Comparison of ENCODE assay signal across 25 cellular contexts in genomic region chr17:76356803-76357456, GRCh38. TPM values are rescaled to one million over a fixed set of nuclear protein-coding genes. Genes with fewer than 3 reads are reported as not detected.
DNase-seq lines count a peak whose midpoint lies in the region; ATAC-seq, FAIRE-seq and TF ChIP-seq lines count a peak whose summit lies in the region.
"Had no signal": no experiment of that assay in that cellular context is flagged by ENCODE, and none has a peak within 500 bp of the region (broad histone marks: within the 10 kb centered on the region; RNA-seq: fewer than 3 reads in every experiment).

No MANE protein-coding gene starts in this region.

- no peaks in the 10 kb centered on the region for H4K20me1 ChIP-seq in HepG2 (ENCODE audit: insufficient read depth, low read length)
- no peaks in the 10 kb centered on the region for H4K20me1 ChIP-seq in OCI-LY7 (ENCODE audit: insufficient read depth, low read length)
- H4K20me1 ChIP-seq: BLaER1 had no signal

- no peaks in the 10 kb centered on the region for H3K9me3 ChIP-seq in HepG2 (ENCODE audit: low read length)
- no peaks in the 10 kb centered on the region for H3K9me3 ChIP-seq in right lobe of liver
- H3K9me3 ChIP-seq in OCI-LY7 (ENCODE audit: low read length), result no peaks in the 10 kb centered on the region
- no peaks in the 10 kb centered on the region for H3K9me3 ChIP-seq in mucosa of descending colon
- H3K9me3 ChIP-seq: BLaER1, Caco-2 had no signal

- in situ Hi-C loops in HepG2 (cut with HindIII; ENCODE audit: extremely low pct_ligation_motif_present, low pct_unique_long_range_greater_than_20kb), result no loop called here

- H3K27ac Mint-ChIP-seq in CD14-positive monocyte, result no peak overlapping the region
- H3K27ac Mint-ChIP-seq in activated CD8-positive, alpha-beta T cell treated with anti-CD3 and anti-CD28 coated beads, Interleukin-2, amount 10 ng/mL, durations not matched to agents 7 days and 5 days, result no peak overlapping the region
- H3K27ac Mint-ChIP-seq: activated naive CD8-positive, alpha-beta T cell treated with anti-CD3 and anti-CD28 coated beads for 36 hours; HFFc6; WTC11 had no signal

- TF ChIP-seq CTCF in HepG2 (CRISPR knock-in tag; IDR thresholded peaks at IDR 0.05), result no peak
- TF ChIP-seq CTCF in right lobe of liver (IDR thresholded peaks at IDR 0.05), result no peak
- TF ChIP-seq CTCF in OCI-LY7 (conservative IDR thresholded peaks at IDR 0.05; ENCODE audit: low read length), result no peak
- TF ChIP-seq CTCF in mucosa of descending colon (IDR thresholded peaks at IDR 0.05), result no peak
- TF ChIP-seq CTCF in CD14-positive monocyte (IDR thresholded peaks at IDR 0.05), result no peak

- H3K27ac ChIP-seq in HepG2 (ENCODE audit: extremely low read length, insufficient read depth, low read length), result peak overlapping the region; percentile 80
- no peak overlapping the region for H3K27ac ChIP-seq in right lobe of liver
- peak overlapping the region; percentile 38 for H3K27ac ChIP-seq in OCI-LY7 (ENCODE audit: low read depth, low read length, poor library complexity, severe bottlenecking)
- H3K27ac ChIP-seq: BLaER1, dorsolateral prefrontal cortex had no signal

- no peaks in the 10 kb centered on the region; a peak in 1 of 5 replicates for H3K27me3 ChIP-seq in HepG2 (ENCODE audit: control insufficient read depth in 1 of 2, insufficient read depth in 2 of 2, low read length in 2 of 2)
- H3K27me3 ChIP-seq in right lobe of liver, result no peaks in the 10 kb centered on the region
- H3K27me3 ChIP-seq: BLaER1, dorsolateral prefrontal cortex had no signal

- no peak for FAIRE-seq in HepG2 (lab: Jason Lieb, UNC)
- FAIRE-seq: astrocyte, GM19239 had no signal

- CTCF ChIA-PET in HepG2 (lab: Yijun Ruan, JAX; ENCODE audit: low intra/inter-chr PET ratio, low total read pairs), result no interaction called here
- CTCF ChIA-PET in OCI-LY7 (lab: Charles Lee; ENCODE audit: unreplicated experiment), result interaction anchor here (0.6 kb wide), 1 partner anchor 155 kb away, joined by 3 read pairs; no protein-coding TSS in a partner anchor
- CTCF ChIA-PET in activated CD8-positive, alpha-beta T cell treated with anti-CD3 and anti-CD28 coated beads, Interleukin-2, amount 10 ng/mL, durations not matched to agents 7 days and 5 days (lab: Charles Lee), result interaction anchor here (1.2 to 1.7 kb wide), 3 partner anchors 9 to 52 kb away, joined by 3 to 4 read pairs (median 3); no protein-coding TSS in a partner anchor

- no peak for TF ChIP-seq POLR2A in HepG2 (IDR thresholded peaks at IDR 0.05; ENCODE audit: insufficient read depth in 1 of 2, low read depth in 2 of 2, low read length in 2 of 2)
- no peak for TF ChIP-seq POLR2A in right lobe of liver (IDR thresholded peaks at IDR 0.05)

- H3K9ac ChIP-seq in HepG2 (ENCODE audit: insufficient read depth, low read depth, low read length), result peak overlapping the region; percentile 62
- H3K9ac ChIP-seq: BLaER1 had no signal

- 13% methylated on average over 12 of the region's 12 CpGs for WGBS in HepG2 (ENCODE audit: low lambda C conversion rate)
- 66% methylated on average over 12 of the region's 12 CpGs for WGBS in right lobe of liver (ENCODE audit: insufficient coverage, low coverage, low lambda C conversion rate, missing lambda C conversion rate)

- peaks cover 5 to 13% (median 6%) of the 10 kb centered on the region in 3 donors for H3K27me3 Mint-ChIP-seq in CD14-positive monocyte (ENCODE audit: low read depth in 3 of 3)
- no peaks in the 10 kb centered on the region for H3K27me3 Mint-ChIP-seq in activated CD8-positive, alpha-beta T cell treated with anti-CD3 and anti-CD28 coated beads, Interleukin-2, amount 10 ng/mL, durations not matched to agents 7 days and 5 days (ENCODE audit: low read depth)

- no peak overlapping the region for H3K4me3 Mint-ChIP-seq in CD14-positive monocyte
- H3K4me3 Mint-ChIP-seq in activated CD8-positive, alpha-beta T cell treated with anti-CD3 and anti-CD28 coated beads, Interleukin-2, amount 10 ng/mL, durations not matched to agents 7 days and 5 days, result no peak overlapping the region
- H3K4me3 Mint-ChIP-seq: activated naive CD8-positive, alpha-beta T cell treated with anti-CD3 and anti-CD28 coated beads for 36 hours; HFFc6; WTC11 had no signal

- H2AFZ ChIP-seq in HepG2 (ENCODE audit: low read length) (peak overlapping the region; percentile 15), OCI-LY7 (ENCODE audit: low read length) (peak overlapping the region; percentile 71)

- H3K36me3 ChIP-seq in HepG2 (replicated peaks in 1 of 2; ENCODE audit: control insufficient read depth in 1 of 2, insufficient read depth in 2 of 2, low read length in 2 of 2), result no peaks in the 10 kb centered on the region
- H3K36me3 ChIP-seq in right lobe of liver, result no peaks in the 10 kb centered on the region
- no peaks in the 10 kb centered on the region for H3K36me3 ChIP-seq in OCI-LY7 (ENCODE audit: insufficient read depth, low read length)
- no peaks in the 10 kb centered on the region for H3K36me3 ChIP-seq in mucosa of descending colon (ENCODE audit: low read depth)
- H3K36me3 ChIP-seq: BLaER1 had no signal

- H3K79me2 ChIP-seq in HepG2 (ENCODE audit: insufficient read depth, low read length) (peaks cover 15% of the 10 kb centered on the region), OCI-LY7 (ENCODE audit: insufficient read depth, low read depth, low read length) (peaks cover 14% of the 10 kb centered on the region)

- no peaks in the 10 kb centered on the region for H3K36me3 Mint-ChIP-seq in CD14-positive monocyte
- peaks cover 7% of the 10 kb centered on the region for H3K36me3 Mint-ChIP-seq in activated CD8-positive, alpha-beta T cell treated with anti-CD3 and anti-CD28 coated beads, Interleukin-2, amount 10 ng/mL, durations not matched to agents 7 days and 5 days (ENCODE audit: low read depth)
- H3K36me3 Mint-ChIP-seq: activated naive CD8-positive, alpha-beta T cell treated with anti-CD3 and anti-CD28 coated beads for 36 hours; WTC11 had no signal

- peak overlapping the region; percentile 21 to 57 (median 35) for H3K4me3 ChIP-seq in HepG2 (replicated peaks in 1 of 3; ENCODE audit: insufficient read depth in 1 of 3, low read depth in 2 of 3, low read length in 3 of 3)
- no peak overlapping the region for H3K4me3 ChIP-seq in right lobe of liver
- peak overlapping the region; percentile 10 for H3K4me3 ChIP-seq in OCI-LY7 (ENCODE audit: low read depth, low read length, poor library complexity, severe bottlenecking)
- H3K4me3 ChIP-seq in mucosa of descending colon, result no peak overlapping the region
- H3K4me3 ChIP-seq: BLaER1, dorsolateral prefrontal cortex had no signal

- intact Hi-C loops in HepG2 (cut with micrococcal nuclease; ENCODE audit: unreplicated experiment) (no loop called here), right lobe of liver (cut with DNase I) (no loop called here), OCI-LY7 (cut with micrococcal nuclease; ENCODE audit: unreplicated experiment) (no loop called here), mucosa of descending colon (cut with DNase I, micrococcal nuclease) (no loop called here), CD14-positive monocyte (cut with micrococcal nuclease) (no loop called here)

- ATAC-seq in HepG2 (peak; percentile 59), right lobe of liver (no peak), mucosa of descending colon (peak; percentile 50), HG03342 (IDR thresholded peaks at IDR 0.05; ENCODE audit: unreplicated experiment) (no peak), GM21723 (IDR thresholded peaks at IDR 0.05; ENCODE audit: unreplicated experiment) (no peak)
- ATAC-seq in activated CD8-positive, alpha-beta T cell treated with anti-CD3 and anti-CD28 coated beads, Interleukin-2, amount 10 ng/mL, durations not matched to agents 7 days and 5 days, result no peak
- ATAC-seq: SK-N-SH treated with all-trans-retinoic acid at 6 μM for 48 hours, WTC11 had no signal

- peaks cover 0 to 1% (median 0%) of the 10 kb centered on the region in 7 donors for H3K9me3 Mint-ChIP-seq in CD14-positive monocyte
- H3K9me3 Mint-ChIP-seq in activated CD8-positive, alpha-beta T cell treated with anti-CD3 and anti-CD28 coated beads, Interleukin-2, amount 10 ng/mL, durations not matched to agents 7 days and 5 days (ENCODE audit: insufficient read depth), result no peaks in the 10 kb centered on the region
- H3K9me3 Mint-ChIP-seq: activated naive CD8-positive, alpha-beta T cell treated with anti-CD3 and anti-CD28 coated beads for 36 hours; HFFc6; WTC11 had no signal

- BruUV-seq in HepG2 (replicated peaks; lab: Mats Ljungman, UMichigan) (no TSS peak), OCI-LY7 (replicated peaks; lab: Mats Ljungman, UMichigan) (no TSS peak)

- peak; percentile 5; the same call in 1 of the 2 replicates for TF ChIP-seq RAD21 in HepG2 (CRISPR knock-in tag; IDR thresholded peaks at IDR 0.05)

- peaks cover 21% of the 10 kb centered on the region for H3K4me1 Mint-ChIP-seq in CD14-positive monocyte
- peaks cover 20% of the 10 kb centered on the region for H3K4me1 Mint-ChIP-seq in activated CD8-positive, alpha-beta T cell treated with anti-CD3 and anti-CD28 coated beads, Interleukin-2, amount 10 ng/mL, durations not matched to agents 7 days and 5 days (ENCODE audit: low read depth)

- POLR2A ChIA-PET in HepG2 (lab: Yijun Ruan, JAX) (interaction anchor here (1.0 to 24.7 kb wide), 7 partner anchors 10 to 49 kb away, joined by 3 to 1379 read pairs (median 6); partner anchors contain the start of genes QRICH2 and SPHK1), OCI-LY7 (lab: Charles Lee) (interaction anchor here (1.0 to 1.4 kb wide), 3 partner anchors 12 to 343 kb away, joined by 3 read pairs; no protein-coding TSS in a partner anchor)
- POLR2A ChIA-PET in activated CD8-positive, alpha-beta T cell treated with anti-CD3 and anti-CD28 coated beads, Interleukin-2, amount 10 ng/mL, durations not matched to agents 7 days and 5 days (lab: Charles Lee), result interaction anchor here (0.6 kb wide), 1 partner anchor 330 kb away, joined by 3 read pairs; no protein-coding TSS in a partner anchor

- H3K4me2 ChIP-seq in HepG2 (ENCODE audit: low read depth, low read length), result peak overlapping the region; percentile 81
- peak overlapping the region; percentile 51 for H3K4me2 ChIP-seq in OCI-LY7 (ENCODE audit: low read length)
- H3K4me2 ChIP-seq: BLaER1 had no signal

- TF ChIP-seq EP300 in HepG2 (IDR thresholded peaks at IDR 0.05; ENCODE audit: low read depth in 2 of 2, low read length in 2 of 2) (0 out of 4 replicates have a peak, but pooled peaks of 1 of the 2 experiments have one; percentile 4), HepG2 (CRISPR knock-in tag; IDR thresholded peaks at IDR 0.05; ENCODE audit: borderline replicate concordance) (no peak)

- H3K9me2 ChIP-seq in OCI-LY7 (ENCODE audit: insufficient read depth, low read length), result no peaks in the 10 kb centered on the region

- H3K4me1 ChIP-seq in HepG2 (ENCODE audit: insufficient read depth, low read length) (peaks cover 68% of the 10 kb centered on the region), right lobe of liver (peaks cover 0 to 12% (median 0%) of the 10 kb centered on the region in 4 donors), OCI-LY7 (ENCODE audit: insufficient read depth, low read length, poor library complexity, severe bottlenecking) (peaks cover 38% of the 10 kb centered on the region), mucosa of descending colon (ENCODE audit: low read depth) (peaks cover 15% of the 10 kb centered on the region)

- DNase-seq in HepG2 (ENCODE audit: low spot score), result peak; percentile 83
- no peak for DNase-seq in right lobe of liver
- DNase-seq in OCI-LY7 (ENCODE audit: low spot score), result peak; percentile 58
- DNase-seq in mucosa of descending colon, result peak in 2 of 3 donors; percentile 34 to 39
- DNase-seq in CD14-positive monocyte (ENCODE audit: low spot score), result no peak
- DNase-seq in activated CD8-positive, alpha-beta T cell treated with anti-CD3 and anti-CD28 coated beads, Interleukin-2, amount 10 ng/mL, durations not matched to agents 7 days and 5 days, result no peak
- DNase-seq: activated CD4-positive, alpha-beta T cell treated with anti-CD3 and anti-CD28 coated beads, Interleukin-2, amount 50 U/mL, for 1 hour; activated naive CD8-positive, alpha-beta T cell treated with anti-CD3 and anti-CD28 coated beads for 36 hours; Caco-2; central memory CD4-positive, alpha-beta T cell; dorsolateral prefrontal cortex; glutamatergic neuron; HFFc6; NCI-H1417 treated with DMSO at 0.1 percent for 48 hours; NCI-H2171; NCI-H510A treated with DMSO at 0.1 percent for 48 hours; stimulated activated CD8-positive, alpha-beta memory T cell treated with anti-CD3 and anti-CD28 coated beads, Interleukin-4, amount 100 ng/mL, for 48 hours; T1000 had no signal

RNA-seq across cellular contexts. Expression of gene PRPSAP1, which starts 3.2 kb away (rescaled TPM):
- total RNA-seq in HepG2 (2016; rRNA removed; fragmentation: Illumina TruSeq; extraction: Trizol) (91.1 and 115 TPM in 2 replicates), right lobe of liver (10 to 100 TPM; 39.3 to 55.6 (median 45.1) TPM), OCI-LY7 (2022) (111 and 130 TPM in 2 replicates), mucosa of descending colon (10 to 100 TPM; 45.3 to 63.0 (median 61.4) TPM)
- total RNA-seq in HepG2 (2016; cell fraction: cytosol; rRNA removed; fragmentation: Illumina TruSeq; extraction: Trizol; ENCODE audit: low read depth), result 50.9 and 56.3 TPM in 2 replicates
- total RNA-seq in HepG2 (2016; cell fraction: insoluble cytoplasmic fraction; rRNA removed; fragmentation: Illumina TruSeq; extraction: Trizol), result 93.8 and 106 TPM in 2 replicates
- total RNA-seq in HepG2 (2016; cell fraction: membrane; rRNA removed; fragmentation: Illumina TruSeq; extraction: Trizol), result 62.1 and 63.3 TPM in 2 replicates
- total RNA-seq in HepG2 (2016; cell fraction: nucleus; rRNA removed; fragmentation: Illumina TruSeq; extraction: Trizol), result 97.5 and 106 TPM in 2 replicates
- polyA plus RNA-seq in HepG2 (2011; rRNA removed) (314 and 325 TPM in 2 replicates), CD14-positive monocyte (10 to 100 TPM; 45.8 to 51.2 TPM)
- polyA plus RNA-seq in HepG2 (2011; cell fraction: cytosol; rRNA removed), result 244 and 264 TPM in 2 replicates
- polyA plus RNA-seq in HepG2 (2011; cell fraction: nucleus; rRNA removed), result 676 and 852 TPM in 2 replicates
- 192 and 251 TPM in 2 replicates for polyA plus RNA-seq in HepG2 (2012)
- polyA plus RNA-seq in HepG2 (2016; cell fraction: cytosol; fragmentation: Illumina TruSeq; extraction: Trizol; ENCODE audit: low read depth), result 24.9 and 31.2 TPM in 2 replicates
- 142 and 162 TPM in 2 replicates for polyA plus RNA-seq in HepG2 (2016; cell fraction: insoluble cytoplasmic fraction; fragmentation: Illumina TruSeq; extraction: Trizol; ENCODE audit: low read depth)
- 50.3 and 53.9 TPM in 2 replicates for polyA plus RNA-seq in HepG2 (2016; cell fraction: membrane; fragmentation: Illumina TruSeq; extraction: Trizol; ENCODE audit: low read depth)
- polyA plus RNA-seq in HepG2 (2016; cell fraction: nucleus; fragmentation: Illumina TruSeq; extraction: Trizol; ENCODE audit: insufficient read depth, low read depth), result 198 and 200 TPM in 2 replicates
- 54.9 and 219 TPM in 2 replicates for polyA minus RNA-seq in HepG2 (2011; rRNA and poly(A)+ RNA removed; ENCODE audit: low replicate concordance)
- 108 and 118 TPM in 2 replicates for polyA minus RNA-seq in HepG2 (2011; cell fraction: cytosol; rRNA and poly(A)+ RNA removed)
- 292 and 371 TPM in 2 replicates for polyA minus RNA-seq in HepG2 (2011; cell fraction: nucleus; rRNA and poly(A)+ RNA removed)
- 52.6 and 53.3 TPM in 2 replicates for total RNA-seq in OCI-LY7 (2014; rRNA removed; shearing (Covaris generic))
- total RNA-seq in activated CD8-positive, alpha-beta T cell treated with anti-CD3 and anti-CD28 coated beads, Interleukin-2, amount 10 ng/mL, durations not matched to agents 7 days and 5 days, result 10 to 100 TPM; 64.2 to 74.1 TPM

RNA-seq across cellular contexts. Expression of gene SPHK1, which starts 27.5 kb away (rescaled TPM):
- 111 and 160 TPM in 2 replicates for total RNA-seq in HepG2 (2016; rRNA removed; fragmentation: Illumina TruSeq; extraction: Trizol)
- total RNA-seq in HepG2 (2016; cell fraction: cytosol; rRNA removed; fragmentation: Illumina TruSeq; extraction: Trizol; ENCODE audit: low read depth), result 48.7 and 63.1 TPM in 2 replicates
- total RNA-seq in HepG2 (2016; cell fraction: insoluble cytoplasmic fraction; rRNA removed; fragmentation: Illumina TruSeq; extraction: Trizol), result 101 and 161 TPM in 2 replicates
- 105 and 128 TPM in 2 replicates for total RNA-seq in HepG2 (2016; cell fraction: membrane; rRNA removed; fragmentation: Illumina TruSeq; extraction: Trizol)
- total RNA-seq in HepG2 (2016; cell fraction: nucleus; rRNA removed; fragmentation: Illumina TruSeq; extraction: Trizol), result 124 and 150 TPM in 2 replicates
- 129 and 137 TPM in 2 replicates for polyA plus RNA-seq in HepG2 (2011; rRNA removed)
- polyA plus RNA-seq in HepG2 (2011; cell fraction: cytosol; rRNA removed), result 113 and 185 TPM in 2 replicates
- polyA plus RNA-seq in HepG2 (2011; cell fraction: nucleus; rRNA removed), result 814 and 941 TPM in 2 replicates
- 59.0 and 123 TPM in 2 replicates for polyA plus RNA-seq in HepG2 (2012)
- polyA plus RNA-seq in HepG2 (2016; cell fraction: cytosol; fragmentation: Illumina TruSeq; extraction: Trizol; ENCODE audit: low read depth), result 41.1 and 53.2 TPM in 2 replicates
- polyA plus RNA-seq in HepG2 (2016; cell fraction: insoluble cytoplasmic fraction; fragmentation: Illumina TruSeq; extraction: Trizol; ENCODE audit: low read depth), result 89.1 and 103 TPM in 2 replicates
- polyA plus RNA-seq in HepG2 (2016; cell fraction: membrane; fragmentation: Illumina TruSeq; extraction: Trizol; ENCODE audit: low read depth), result 74.4 and 85.2 TPM in 2 replicates
- 289 and 305 TPM in 2 replicates for polyA plus RNA-seq in HepG2 (2016; cell fraction: nucleus; fragmentation: Illumina TruSeq; extraction: Trizol; ENCODE audit: insufficient read depth, low read depth)
- polyA minus RNA-seq in HepG2 (2011; rRNA and poly(A)+ RNA removed; ENCODE audit: low replicate concordance), result 11.2 and 115 TPM in 2 replicates
- 29.9 and 32.1 TPM in 2 replicates for polyA minus RNA-seq in HepG2 (2011; cell fraction: cytosol; rRNA and poly(A)+ RNA removed)
- 63.9 and 90.6 TPM in 2 replicates for polyA minus RNA-seq in HepG2 (2011; cell fraction: nucleus; rRNA and poly(A)+ RNA removed)
- total RNA-seq in right lobe of liver, result 1 to 10 TPM in 4 of 6 experiments, under 1 TPM in 2; 0.35 to 2.6 (median 1.5) TPM
- 0.28 and 0.36 TPM in 2 replicates for total RNA-seq in OCI-LY7 (2014; rRNA removed; shearing (Covaris generic))
- total RNA-seq in OCI-LY7 (2022), result 0.22 and 0.78 TPM in 2 replicates
- 1 to 10 TPM; 1.2 to 5.7 (median 3.3) TPM for total RNA-seq in mucosa of descending colon
- polyA plus RNA-seq in CD14-positive monocyte, result 10 to 100 TPM; 12.9 to 19.1 TPM
- 1 to 10 TPM; 3.8 to 4.7 TPM for total RNA-seq in activated CD8-positive, alpha-beta T cell treated with anti-CD3 and anti-CD28 coated beads, Interleukin-2, amount 10 ng/mL, durations not matched to agents 7 days and 5 days

RNA-seq across cellular contexts. Expression of gene QRICH2, which starts 48.9 kb away (rescaled TPM):
- total RNA-seq in HepG2 (2016; rRNA removed; fragmentation: Illumina TruSeq; extraction: Trizol), result 2.7 and 3.7 TPM in 2 replicates
- 3.1 and 3.3 TPM in 2 replicates for total RNA-seq in HepG2 (2016; cell fraction: cytosol; rRNA removed; fragmentation: Illumina TruSeq; extraction: Trizol; ENCODE audit: low read depth)
- 2.3 and 3.7 TPM in 2 replicates for total RNA-seq in HepG2 (2016; cell fraction: insoluble cytoplasmic fraction; rRNA removed; fragmentation: Illumina TruSeq; extraction: Trizol)
- 4.0 and 4.5 TPM in 2 replicates for total RNA-seq in HepG2 (2016; cell fraction: membrane; rRNA removed; fragmentation: Illumina TruSeq; extraction: Trizol)
- 4.4 and 6.1 TPM in 2 replicates for total RNA-seq in HepG2 (2016; cell fraction: nucleus; rRNA removed; fragmentation: Illumina TruSeq; extraction: Trizol)
- 5.7 and 11.5 TPM in 2 replicates for polyA plus RNA-seq in HepG2 (2011; rRNA removed)
- 3.4 and 3.8 TPM in 2 replicates for polyA plus RNA-seq in HepG2 (2011; cell fraction: cytosol; rRNA removed)
- polyA plus RNA-seq in HepG2 (2011; cell fraction: nucleus; rRNA removed), result 58.0 and 60.6 TPM in 2 replicates
- polyA plus RNA-seq in HepG2 (2012), result 1.5 and 7.5 TPM in 2 replicates
- 0.94 and 1.1 TPM in 2 replicates for polyA plus RNA-seq in HepG2 (2016; cell fraction: cytosol; fragmentation: Illumina TruSeq; extraction: Trizol; ENCODE audit: low read depth)
- polyA plus RNA-seq in HepG2 (2016; cell fraction: insoluble cytoplasmic fraction; fragmentation: Illumina TruSeq; extraction: Trizol; ENCODE audit: low read depth), result 1.2 TPM in 2 replicates
- 1.0 and 1.5 TPM in 2 replicates for polyA plus RNA-seq in HepG2 (2016; cell fraction: membrane; fragmentation: Illumina TruSeq; extraction: Trizol; ENCODE audit: low read depth)
- polyA plus RNA-seq in HepG2 (2016; cell fraction: nucleus; fragmentation: Illumina TruSeq; extraction: Trizol; ENCODE audit: insufficient read depth, low read depth), result 10.2 and 12.1 TPM in 2 replicates
- 6.3 and 21.9 TPM in 2 replicates for polyA minus RNA-seq in HepG2 (2011; rRNA and poly(A)+ RNA removed; ENCODE audit: low replicate concordance)
- 2.5 and 3.3 TPM in 2 replicates for polyA minus RNA-seq in HepG2 (2011; cell fraction: cytosol; rRNA and poly(A)+ RNA removed)
- 12.0 and 17.0 TPM in 2 replicates for polyA minus RNA-seq in HepG2 (2011; cell fraction: nucleus; rRNA and poly(A)+ RNA removed)
- 1 to 10 TPM in 4 of 6 experiments, under 1 TPM in 2; 0.43 to 2.2 (median 1.5) TPM for total RNA-seq in right lobe of liver
- total RNA-seq in OCI-LY7 (2014; rRNA removed; shearing (Covaris generic)), result 6.7 and 9.4 TPM in 2 replicates
- total RNA-seq in OCI-LY7 (2022), result 5.7 and 7.2 TPM in 2 replicates
- 1 to 10 TPM; 1.6 to 4.7 (median 3.2) TPM for total RNA-seq in mucosa of descending colon
- under 1 TPM in 1 of 2 donors, not detected in 1; 0.04 TPM for polyA plus RNA-seq in CD14-positive monocyte
- 1 to 10 TPM; 3.7 to 4.8 TPM for total RNA-seq in activated CD8-positive, alpha-beta T cell treated with anti-CD3 and anti-CD28 coated beads, Interleukin-2, amount 10 ng/mL, durations not matched to agents 7 days and 5 days

Comparison
In these comparisons a context has a peak if more than half of its experiments do, and no peak if none do; other contexts are left out.
1. ATAC-seq: peak in HepG2 (single experiment) and mucosa of descending colon (single experiment); none in right lobe of liver (0 of 4), HG03342 (single experiment), activated CD8-positive, alpha-beta T cell treated with anti-CD3 and anti-CD28 coated beads, Interleukin-2, amount 10 ng/mL, durations not matched to agents 7 days and 5 days (single experiment) and GM21723 (single experiment).
2. DNase-seq: peak in HepG2 (single experiment), OCI-LY7 (single experiment) and mucosa of descending colon (2 of 3); none in right lobe of liver (0 of 3), CD14-positive monocyte (single experiment) and activated CD8-positive, alpha-beta T cell treated with anti-CD3 and anti-CD28 coated beads, Interleukin-2, amount 10 ng/mL, durations not matched to agents 7 days and 5 days (single experiment).
3. H3K27ac ChIP-seq: peak in HepG2 (single experiment) and OCI-LY7 (single experiment); none in right lobe of liver (0 of 3).
4. H3K4me3 ChIP-seq: peak in HepG2 (3 of 3) and OCI-LY7 (single experiment); none in right lobe of liver (0 of 3) and mucosa of descending colon (single experiment).
5. RNA of gene SPHK1, which starts 27.5 kb away (total RNA-seq): 48.7 to 161 TPM in HepG2; 3.8 to 4.7 TPM in activated CD8-positive, alpha-beta T cell treated with anti-CD3 and anti-CD28 coated beads, Interleukin-2, amount 10 ng/mL, durations not matched to agents 7 days and 5 days, 1.2 to 5.7 TPM in mucosa of descending colon, 0.35 to 2.6 TPM in right lobe of liver and 0.22 to 0.78 TPM in OCI-LY7; every median in the first group is over 4 times any median in the second.